28 cellular contexts compared by ENCODE assay signal in the genomic region with DNA sequence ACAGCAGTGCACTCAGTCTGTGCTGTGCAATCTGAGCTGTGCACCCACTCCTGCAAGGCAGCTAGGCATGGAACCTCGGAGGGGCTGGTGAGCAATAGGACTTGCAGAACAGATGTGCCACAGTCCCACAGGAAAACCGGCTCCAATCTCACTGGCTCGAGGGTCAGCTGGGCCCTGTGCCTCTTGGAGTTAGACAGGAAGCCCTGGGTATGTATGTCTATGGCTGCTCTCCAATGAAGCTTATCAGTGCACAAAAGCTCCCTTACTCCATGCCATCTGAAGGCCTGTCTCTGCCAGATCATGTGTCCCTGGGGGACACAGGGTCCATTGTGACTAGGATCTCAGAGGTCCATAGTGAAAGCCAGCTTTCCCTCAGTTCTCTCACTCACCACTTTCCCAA.
"Had no signal": no experiment of that assay in that cellular context is flagged by ENCODE, and none has a peak within 500 bp of the region (broad histone marks: within the 10 kb centered on the region; RNA-seq: fewer than 3 reads in every experiment).

No MANE protein-coding gene starts in this region.

- H3K4me1 Mint-ChIP-seq: activated naive CD8-positive, alpha-beta T cell treated with anti-CD3 and anti-CD28 coated beads, Interleukin-2, amount 10 ng/mL, durations not matched to agents 7 days and 5 days; immature natural killer cell; memory B cell; naive thymus-derived CD8-positive, alpha-beta T cell; neural crest cell; stimulated activated effector memory CD8-positive, alpha-beta T cell treated with anti-CD3 and anti-CD28 coated beads, Interleukin-12 subunit alpha, Interleukin-12 subunit beta, amount 100 ng/mL, for 72 hours; stimulated activated naive CD8-positive, alpha-beta T cell treated with anti-CD3 and anti-CD28 coated beads, Interleukin-15, amount 100 ng/mL, for 72 hours; T-helper 17 cell had no signal

- H3K36me3 Mint-ChIP-seq: activated naive CD8-positive, alpha-beta T cell treated with anti-CD3 and anti-CD28 coated beads, Interleukin-2, amount 10 ng/mL, durations not matched to agents 7 days and 5 days; immature natural killer cell; memory B cell; naive thymus-derived CD8-positive, alpha-beta T cell; stimulated activated effector memory CD8-positive, alpha-beta T cell treated with anti-CD3 and anti-CD28 coated beads, Interleukin-12 subunit alpha, Interleukin-12 subunit beta, amount 100 ng/mL, for 72 hours had no signal

- H3K9me3 Mint-ChIP-seq: activated naive CD4-positive, alpha-beta T cell treated with anti-CD3 and anti-CD28 coated beads for 36 hours; activated naive CD8-positive, alpha-beta T cell treated with anti-CD3 and anti-CD28 coated beads, Interleukin-2, amount 10 ng/mL, durations not matched to agents 7 days and 5 days; stimulated activated effector memory CD8-positive, alpha-beta T cell treated with anti-CD3 and anti-CD28 coated beads, Interleukin-12 subunit alpha, Interleukin-12 subunit beta, amount 100 ng/mL, for 72 hours; stimulated activated naive CD8-positive, alpha-beta T cell treated with anti-CD3 and anti-CD28 coated beads, Interleukin-15, amount 100 ng/mL, for 72 hours had no signal

- H3K27me3 Mint-ChIP-seq: activated naive CD8-positive, alpha-beta T cell treated with anti-CD3 and anti-CD28 coated beads, Interleukin-2, amount 10 ng/mL, durations not matched to agents 7 days and 5 days; memory B cell; naive thymus-derived CD8-positive, alpha-beta T cell; progenitor cell of endocrine pancreas; stimulated activated naive CD8-positive, alpha-beta T cell treated with anti-CD3 and anti-CD28 coated beads, Interleukin-15, amount 100 ng/mL, for 72 hours; T-helper 17 cell had no signal

- FAIRE-seq: bronchial epithelial cell, colon, frontal cortex had no signal

- H3K27ac Mint-ChIP-seq: activated naive CD4-positive, alpha-beta T cell treated with anti-CD3 and anti-CD28 coated beads for 36 hours; activated naive CD8-positive, alpha-beta T cell treated with anti-CD3 and anti-CD28 coated beads, Interleukin-2, amount 10 ng/mL, durations not matched to agents 7 days and 5 days; immature natural killer cell; memory B cell; naive thymus-derived CD8-positive, alpha-beta T cell; progenitor cell of endocrine pancreas; stimulated activated effector memory CD8-positive, alpha-beta T cell treated with anti-CD3 and anti-CD28 coated beads, Interleukin-12 subunit alpha, Interleukin-12 subunit beta, amount 100 ng/mL, for 72 hours; stimulated activated naive CD8-positive, alpha-beta T cell treated with anti-CD3 and anti-CD28 coated beads, Interleukin-15, amount 100 ng/mL, for 72 hours; T-helper 17 cell had no signal

- DNase-seq: activated CD4-positive, alpha-beta T cell treated with anti-CD3 and anti-CD28 coated beads for 48 hours; activated CD4-positive, alpha-beta T cell treated with anti-CD3 and anti-CD28 coated beads, Interleukin-2, amount 50 U/mL, for 48 hours; activated CD8-positive, alpha-beta memory T cell treated with anti-CD3 and anti-CD28 coated beads for 24 hours; activated effector memory CD4-positive, alpha-beta T cell treated with anti-CD3 and anti-CD28 coated beads, Interleukin-2, amount 50 U/mL, for 16 hours; activated naive CD4-positive, alpha-beta T cell treated with anti-CD3 and anti-CD28 coated beads for 36 hours; activated naive CD8-positive, alpha-beta T cell treated with anti-CD3 and anti-CD28 coated beads, Interleukin-2, amount 10 ng/mL, durations not matched to agents 7 days and 5 days; amniotic stem cell; effector memory CD4-positive, alpha-beta T cell; glutamatergic neuron; immature natural killer cell; naive thymus-derived CD8-positive, alpha-beta T cell; retina; SK-N-SH; stimulated activated CD4-positive, alpha-beta T cell treated with anti-CD3 and anti-CD28 coated beads, Interleukin-12 subunit alpha, Interleukin-12 subunit beta, amount 100 ng/mL, for 4 hours; stimulated activated CD4-positive, alpha-beta T cell treated with anti-CD3 and anti-CD28 coated beads, Interleukin-4, amount 100 ng/mL, for 1 hour; stimulated activated naive CD8-positive, alpha-beta T cell treated with anti-CD3 and anti-CD28 coated beads, Interleukin-15, amount 100 ng/mL, for 72 hours; T-helper 17 cell; T1000; tibial artery; upper lobe of right lung; WERI-Rb-1 had no signal

- H3K4me3 Mint-ChIP-seq: activated naive CD4-positive, alpha-beta T cell treated with anti-CD3 and anti-CD28 coated beads for 36 hours; activated naive CD8-positive, alpha-beta T cell treated with anti-CD3 and anti-CD28 coated beads, Interleukin-2, amount 10 ng/mL, durations not matched to agents 7 days and 5 days; immature natural killer cell; memory B cell; naive thymus-derived CD8-positive, alpha-beta T cell; neural crest cell; stimulated activated effector memory CD8-positive, alpha-beta T cell treated with anti-CD3 and anti-CD28 coated beads, Interleukin-12 subunit alpha, Interleukin-12 subunit beta, amount 100 ng/mL, for 72 hours; stimulated activated naive CD8-positive, alpha-beta T cell treated with anti-CD3 and anti-CD28 coated beads, Interleukin-15, amount 100 ng/mL, for 72 hours; T-helper 17 cell had no signal
